22 cellular contexts compared by ENCODE assay signal in the genomic region with DNA sequence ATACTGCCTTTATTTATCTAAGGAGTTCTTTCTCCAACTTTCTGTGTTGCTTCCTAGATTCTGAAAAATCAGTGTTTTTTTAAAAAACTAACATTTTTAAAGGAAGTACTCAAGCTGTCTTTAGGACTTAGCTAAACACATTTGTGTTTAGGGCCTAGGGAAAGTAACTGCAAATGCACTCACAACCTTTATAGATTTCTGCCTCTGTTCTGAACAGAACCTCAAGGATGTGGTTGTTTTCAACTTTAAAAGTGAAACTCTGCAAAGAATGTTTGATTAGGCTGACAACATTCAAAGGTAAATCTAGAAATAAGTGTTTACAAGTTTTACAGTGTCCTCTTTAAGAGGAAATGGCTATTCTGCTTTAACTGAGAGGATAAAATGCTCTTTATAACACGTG. TPM values are rescaled to one million over a fixed set of nuclear protein-coding genes. Genes with fewer than 3 reads are reported as not detected.
"Had no signal": no experiment of that assay in that cellular context is flagged by ENCODE, and none has a peak within 500 bp of the region (broad histone marks: within the 10 kb centered on the region; RNA-seq: fewer than 3 reads in every experiment).

No MANE protein-coding gene starts in this region.

- H3K9me2 ChIP-seq: SK-N-SH had no signal

- DNase-seq: KBM-7, NCI-H1092, NCI-H1105 treated with DMSO at 0.1 percent for 48 hours, NCI-H1417 treated with DMSO at 0.1 percent for 48 hours, NCI-H146, NCI-H1694 treated with DMSO at 0.1 percent for 48 hours, NCI-H1930, NCI-H2081, NCI-H2107, NCI-H2227 treated with DMSO at 0.1 percent for 48 hours, NCI-H524, NCI-H526 treated with DMSO at 0.1 percent for 48 hours, NCI-H748 treated with DMSO at 0.1 percent for 48 hours, SHP77, SK-N-SH, SW 1271 had no signal

- H3K4me2 ChIP-seq: SK-N-SH had no signal

- H3K9me3 ChIP-seq: SK-N-SH had no signal

- ATAC-seq: Panc1 had no signal

- H3K27ac ChIP-seq: RWPE1 had no signal

- H3K9ac ChIP-seq: SK-N-SH had no signal

RNA-seq across cellular contexts. Expression of gene CNTN5, which starts 55.4 kb away (rescaled TPM):
- total RNA-seq: HT1080, MCF 10A, SK-MEL-5 had no signal
- polyA plus RNA-seq: IgD-negative memory B cell, SK-N-SH had no signal
